ENCODE assay signal across 23 cellular contexts in genomic region chr9:137220317-137221094, GRCh38. TPM values are rescaled to one million over a fixed set of nuclear protein-coding genes. Genes with fewer than 3 reads are reported as not detected.
DNase-seq lines count a peak whose midpoint lies in the region; ATAC-seq and TF ChIP-seq lines count a peak whose summit lies in the region.
"Had no signal": no experiment of that assay in that cellular context is flagged by ENCODE, and none has a peak within 500 bp of the region (broad histone marks: within the 10 kb centered on the region; RNA-seq: fewer than 3 reads in every experiment).

No MANE protein-coding gene starts in this region.

- CTCF ChIA-PET in activated CD4-positive, alpha-beta T cell treated with anti-CD3 and anti-CD28 coated beads, Interleukin-2, amount 10 ng/mL, durations not matched to agents 7 days and 5 days (lab: Charles Lee), result interaction anchor here (0.9 to 1.6 kb wide), 3 partner anchors 16 to 50 kb away, joined by 3 read pairs; no protein-coding TSS in a partner anchor

- H4K20me1 ChIP-seq in GM23338 (replicated peaks; ENCODE audit: insufficient read depth), result no peaks in the 10 kb centered on the region; the same call in 1 of the 2 replicates

- H3K27ac Mint-ChIP-seq in activated CD4-positive, alpha-beta T cell treated with anti-CD3 and anti-CD28 coated beads, Interleukin-2, amount 10 ng/mL, durations not matched to agents 7 days and 5 days, result no peak overlapping the region
- no peak overlapping the region for H3K27ac Mint-ChIP-seq in GM23338
- no peak overlapping the region for H3K27ac Mint-ChIP-seq in activated T-helper 17 cell treated with anti-CD3 and anti-CD28 coated beads, Interleukin-2, amount 50 U/mL, for 72 hours
- H3K27ac Mint-ChIP-seq in naive B cell, result no peak overlapping the region

- TF ChIP-seq POLR2A in esophagus muscularis mucosa (IDR thresholded peaks at IDR 0.05; ENCODE audit: low read depth), result no peak

- POLR2A ChIA-PET in activated CD4-positive, alpha-beta T cell treated with anti-CD3 and anti-CD28 coated beads, Interleukin-2, amount 10 ng/mL, durations not matched to agents 7 days and 5 days (lab: Charles Lee), result no interaction called here

- H3K27ac ChIP-seq in GM23338 (ENCODE audit: low read depth), result no peak overlapping the region
- H3K27ac ChIP-seq in esophagus muscularis mucosa (replicated peaks in 1 of 4), result no peak overlapping the region
- H3K27ac ChIP-seq: foreskin keratinocyte, tibial artery had no signal

- DNase-seq in activated CD4-positive, alpha-beta T cell treated with anti-CD3 and anti-CD28 coated beads, Interleukin-2, amount 10 ng/mL, durations not matched to agents 7 days and 5 days, result no peak
- DNase-seq in activated CD4-positive, alpha-beta T cell treated with anti-CD3 and anti-CD28 coated beads for 4 hours, result no peak
- DNase-seq in GM23338 (ENCODE audit: low spot score) (peak; percentile 31), naive B cell (no peak), hepatic stellate cell (ENCODE audit: low spot score) (no peak), esophagus muscularis mucosa (ENCODE audit: extremely low spot score) (no peak)
- DNase-seq: ACHN; activated CD4-positive, alpha-beta T cell treated with anti-CD3 and anti-CD28 coated beads for 48 hours; activated gamma-delta T cell; foreskin keratinocyte; MM.1S; NCI-H2029 treated with DMSO at 0.1 percent for 48 hours; NCI-H748 treated with DMSO at 0.1 percent for 48 hours; nucleus accumbens; stimulated activated CD4-positive, alpha-beta T cell treated with anti-CD3 and anti-CD28 coated beads, Interleukin-2, amount 100 ng/mL, for 24 hours; tibial artery had no signal

- no peaks in the 10 kb centered on the region for H3K79me2 ChIP-seq in GM23338 (replicated peaks; ENCODE audit: insufficient read depth)

- H3K27me3 ChIP-seq in GM23338 (ENCODE audit: insufficient read depth) (peaks cover 9% of the 10 kb centered on the region; the same call in 1 of the 2 replicates), esophagus muscularis mucosa (no peaks in the 10 kb centered on the region)
- H3K27me3 ChIP-seq: breast epithelium, foreskin keratinocyte had no signal

- 90% methylated on average over 31 of the region's 52 CpGs for WGBS in esophagus muscularis mucosa

- H3K9me3 ChIP-seq in esophagus muscularis mucosa, result no peaks in the 10 kb centered on the region
- H3K9me3 ChIP-seq: breast epithelium, tibial artery had no signal

- intact Hi-C loops in esophagus muscularis mucosa (cut with DNase I), result loop anchor here (2.0 to 5.0 kb wide), 2 partner anchors 20 to 33 kb away; partner anchors contain the start of genes ANAPC2, SSNA1 and TPRN

- peaks cover 2% of the 10 kb centered on the region for H3K36me3 Mint-ChIP-seq in activated CD4-positive, alpha-beta T cell treated with anti-CD3 and anti-CD28 coated beads, Interleukin-2, amount 10 ng/mL, durations not matched to agents 7 days and 5 days (ENCODE audit: low read depth)
- H3K36me3 Mint-ChIP-seq in GM23338 (ENCODE audit: low read depth) (no peaks in the 10 kb centered on the region; the same call in 2 of the 3 replicates), naive B cell (no peaks in the 10 kb centered on the region)
- no peaks in the 10 kb centered on the region for H3K36me3 Mint-ChIP-seq in activated T-helper 17 cell treated with anti-CD3 and anti-CD28 coated beads, Interleukin-2, amount 50 U/mL, for 72 hours (ENCODE audit: low read depth)

- TF ChIP-seq EP300 in esophagus muscularis mucosa (IDR thresholded peaks at IDR 0.05), result no peak

- no peaks in the 10 kb centered on the region for H3K9me3 Mint-ChIP-seq in activated CD4-positive, alpha-beta T cell treated with anti-CD3 and anti-CD28 coated beads, Interleukin-2, amount 10 ng/mL, durations not matched to agents 7 days and 5 days
- H3K9me3 Mint-ChIP-seq in GM23338 (no peaks in the 10 kb centered on the region), naive B cell (no peaks in the 10 kb centered on the region)
- no peaks in the 10 kb centered on the region for H3K9me3 Mint-ChIP-seq in activated T-helper 17 cell treated with anti-CD3 and anti-CD28 coated beads, Interleukin-2, amount 50 U/mL, for 72 hours

- H3K36me3 ChIP-seq in GM23338 (ENCODE audit: insufficient read depth) (no peaks in the 10 kb centered on the region), esophagus muscularis mucosa (peaks cover 0 to 11% (median 5%) of the 10 kb centered on the region in 4 donors)
- H3K36me3 ChIP-seq: breast epithelium had no signal

- no peaks in the 10 kb centered on the region for H3K27me3 Mint-ChIP-seq in activated CD4-positive, alpha-beta T cell treated with anti-CD3 and anti-CD28 coated beads, Interleukin-2, amount 10 ng/mL, durations not matched to agents 7 days and 5 days
- H3K27me3 Mint-ChIP-seq in GM23338 (ENCODE audit: insufficient read depth, low read depth, poor library complexity) (no peaks in the 10 kb centered on the region), naive B cell (no peaks in the 10 kb centered on the region)
- no peaks in the 10 kb centered on the region for H3K27me3 Mint-ChIP-seq in activated T-helper 17 cell treated with anti-CD3 and anti-CD28 coated beads, Interleukin-2, amount 50 U/mL, for 72 hours

- no peak overlapping the region for H3K4me3 ChIP-seq in GM23338
- H3K4me3 ChIP-seq in esophagus muscularis mucosa, result no peak overlapping the region
- H3K4me3 ChIP-seq: lung had no signal

- TF ChIP-seq CTCF in GM23338 (conservative IDR thresholded peaks at IDR 0.05; ENCODE audit: low read depth in 2 of 2) (no peak), esophagus muscularis mucosa (IDR thresholded peaks at IDR 0.05) (no peak)

- peak overlapping the region; percentile 54 for H3K4me3 Mint-ChIP-seq in activated CD4-positive, alpha-beta T cell treated with anti-CD3 and anti-CD28 coated beads, Interleukin-2, amount 10 ng/mL, durations not matched to agents 7 days and 5 days
- peak overlapping the region; percentile 30; the same call in 1 of the 3 replicates for H3K4me3 Mint-ChIP-seq in GM23338
- peak overlapping the region; percentile 21 for H3K4me3 Mint-ChIP-seq in activated T-helper 17 cell treated with anti-CD3 and anti-CD28 coated beads, Interleukin-2, amount 50 U/mL, for 72 hours
- H3K4me3 Mint-ChIP-seq in naive B cell, result peak overlapping the region in 6 of 8 donors; percentile 29 to 73 (median 40)

- H3K4me1 ChIP-seq in GM23338 (ENCODE audit: insufficient read depth) (peaks cover 3% of the 10 kb centered on the region; the same call in 1 of the 2 replicates), esophagus muscularis mucosa (peaks cover 30 to 51% (median 36%) of the 10 kb centered on the region in 4 donors)
- H3K4me1 ChIP-seq: foreskin keratinocyte had no signal

- H2AFZ ChIP-seq in GM23338, result no peak overlapping the region

- H3K4me2 ChIP-seq in GM23338, result no peak overlapping the region; the same call in 1 of the 2 replicates

- H3K9me2 ChIP-seq in GM23338 (ENCODE audit: insufficient read depth), result no peaks in the 10 kb centered on the region

- peaks cover 18% of the 10 kb centered on the region for H3K4me1 Mint-ChIP-seq in activated CD4-positive, alpha-beta T cell treated with anti-CD3 and anti-CD28 coated beads, Interleukin-2, amount 10 ng/mL, durations not matched to agents 7 days and 5 days
- H3K4me1 Mint-ChIP-seq in GM23338 (peaks cover 7% of the 10 kb centered on the region; the same call in 2 of the 3 replicates), naive B cell (peaks cover 3 to 7% (median 6%) of the 10 kb centered on the region in 3 donors)
- no peaks in the 10 kb centered on the region for H3K4me1 Mint-ChIP-seq in activated T-helper 17 cell treated with anti-CD3 and anti-CD28 coated beads, Interleukin-2, amount 50 U/mL, for 72 hours

- 0 out of 2 replicates have a peak, but pooled peaks cover 9% of the 10 kb centered on the region for H3F3A ChIP-seq in GM23338 (replicated peaks; ENCODE audit: low read depth)

- no peak for ATAC-seq in GM23338
- ATAC-seq in activated T-helper 17 cell treated with anti-CD3 and anti-CD28 coated beads, Interleukin-2, amount 50 U/mL, for 72 hours (replicated peaks), result no peak
- ATAC-seq in naive B cell (ENCODE audit: low read depth in 2 of 2), result no peak
- no peak for ATAC-seq in GM18517 (IDR thresholded peaks at IDR 0.05; ENCODE audit: unreplicated experiment)
- ATAC-seq: foreskin keratinocyte, sciatic nerve had no signal

RNA-seq across cellular contexts. Expression of gene RNF208, which starts 1.5 kb away (rescaled TPM):
- 1 to 10 TPM; 2.1 to 2.7 TPM for total RNA-seq in activated CD4-positive, alpha-beta T cell treated with anti-CD3 and anti-CD28 coated beads, Interleukin-2, amount 10 ng/mL, durations not matched to agents 7 days and 5 days
- 1.4 and 1.9 TPM in 2 replicates for total RNA-seq in GM23338 (2014; rRNA removed; shearing (Covaris generic))
- 5.6 and 7.4 TPM in 2 replicates for polyA plus RNA-seq in GM23338 (2016; fragmentation: Nextera tagmentation; extraction: Ambion mirVana)
- total RNA-seq in activated T-helper 17 cell treated with anti-CD3 and anti-CD28 coated beads, Interleukin-2, amount 50 U/mL, for 72 hours, result 1 to 10 TPM; 3.5 to 7.4 TPM
- polyA plus RNA-seq in naive B cell (ENCODE audit: low read depth in 6 of 6), result under 1 TPM in 1 of 6 donors, not detected in 5; 0.30 TPM
- 1 to 10 TPM; 1.2 to 4.2 (median 2.4) TPM for total RNA-seq in esophagus muscularis mucosa
- total RNA-seq: RPMI7951 had no signal

RNA-seq across cellular contexts. Expression of gene CYSRT1, which starts 4.5 kb away (rescaled TPM):
- under 1 TPM; 0.35 to 0.72 TPM for total RNA-seq in activated CD4-positive, alpha-beta T cell treated with anti-CD3 and anti-CD28 coated beads, Interleukin-2, amount 10 ng/mL, durations not matched to agents 7 days and 5 days
- 1.4 and 2.0 TPM in 2 replicates for total RNA-seq in GM23338 (2014; rRNA removed; shearing (Covaris generic))
- polyA plus RNA-seq in GM23338 (2016; fragmentation: Nextera tagmentation; extraction: Ambion mirVana), result 2.0 and 3.2 TPM in 2 replicates
- total RNA-seq in activated T-helper 17 cell treated with anti-CD3 and anti-CD28 coated beads, Interleukin-2, amount 50 U/mL, for 72 hours, result under 1 TPM; 0.32 to 0.40 TPM
- not detected for polyA plus RNA-seq in naive B cell (ENCODE audit: low read depth in 6 of 6)
- under 1 TPM in 3 of 4 donors, not detected in 1; 0.33 to 0.45 (median 0.40) TPM for total RNA-seq in esophagus muscularis mucosa
- total RNA-seq: sciatic nerve had no signal

RNA-seq across cellular contexts. Expression of gene RNF224, which starts 6.8 kb away (rescaled TPM):
- under 1 TPM in 1 of 2 experiments, not detected in 1; 0.10 TPM for total RNA-seq in activated CD4-positive, alpha-beta T cell treated with anti-CD3 and anti-CD28 coated beads, Interleukin-2, amount 10 ng/mL, durations not matched to agents 7 days and 5 days
- total RNA-seq in GM23338 (2014; rRNA removed; shearing (Covaris generic)), result 0.63 TPM in 1 of 2 replicates, not detected in the other
- polyA plus RNA-seq in GM23338 (2016; fragmentation: Nextera tagmentation; extraction: Ambion mirVana) (not detected in 2 replicates), naive B cell (ENCODE audit: low read depth in 6 of 6) (not detected)
- total RNA-seq in activated T-helper 17 cell treated with anti-CD3 and anti-CD28 coated beads, Interleukin-2, amount 50 U/mL, for 72 hours, result under 1 TPM in 1 of 2 donors, not detected in 1; 0.17 TPM
- total RNA-seq in esophagus muscularis mucosa, result not detected
- total RNA-seq: foreskin keratinocyte; RPMI7951; sciatic nerve; T-helper 1 cell treated with Interleukin-12 subunit alpha and Interleukin-12 subunit beta and Interleukin-4 antibody, amounts not matched to agents 30 ng/mL and 1 ng/mL, for 36 hours had no signal
- polyA plus RNA-seq: foreskin keratinocyte had no signal

RNA-seq across cellular contexts. Expression of gene SLC34A3, which starts 10.2 kb away (rescaled TPM):
- total RNA-seq in activated CD4-positive, alpha-beta T cell treated with anti-CD3 and anti-CD28 coated beads, Interleukin-2, amount 10 ng/mL, durations not matched to agents 7 days and 5 days, result not detected
- not detected in 2 replicates for total RNA-seq in GM23338 (2014; rRNA removed; shearing (Covaris generic))
- polyA plus RNA-seq in GM23338 (2016; fragmentation: Nextera tagmentation; extraction: Ambion mirVana) (not detected in 2 replicates), naive B cell (ENCODE audit: low read depth in 6 of 6) (not detected)
- not detected for total RNA-seq in activated T-helper 17 cell treated with anti-CD3 and anti-CD28 coated beads, Interleukin-2, amount 50 U/mL, for 72 hours
- total RNA-seq in esophagus muscularis mucosa, result not detected
- total RNA-seq: breast epithelium; foreskin keratinocyte; RPMI7951; sciatic nerve; T-helper 1 cell treated with Interleukin-12 subunit alpha and Interleukin-12 subunit beta and Interleukin-4 antibody, amounts not matched to agents 30 ng/mL and 1 ng/mL, for 36 hours had no signal
- polyA plus RNA-seq: foreskin keratinocyte had no signal

RNA-seq across cellular contexts. Expression of gene NDOR1, which starts 15.0 kb away (rescaled TPM):
- total RNA-seq in activated CD4-positive, alpha-beta T cell treated with anti-CD3 and anti-CD28 coated beads, Interleukin-2, amount 10 ng/mL, durations not matched to agents 7 days and 5 days, result 10 to 100 TPM; 38.4 to 44.2 TPM
- total RNA-seq in GM23338 (2014; rRNA removed; shearing (Covaris generic)), result 25.4 and 38.1 TPM in 2 replicates
- polyA plus RNA-seq in GM23338 (2016; fragmentation: Nextera tagmentation; extraction: Ambion mirVana) (19.4 and 19.7 TPM in 2 replicates), naive B cell (ENCODE audit: low read depth in 6 of 6) (1 to 10 TPM; 4.4 to 9.3 (median 5.2) TPM)
- total RNA-seq in activated T-helper 17 cell treated with anti-CD3 and anti-CD28 coated beads, Interleukin-2, amount 50 U/mL, for 72 hours, result 10 to 100 TPM; 20.5 to 40.2 TPM
- 10 to 100 TPM in 1 of 4 donors, 1 to 10 TPM in 3; 6.5 to 12.3 (median 8.0) TPM for total RNA-seq in esophagus muscularis mucosa
